ENCODE assay signal across 1 cellular context in the genomic region with DNA sequence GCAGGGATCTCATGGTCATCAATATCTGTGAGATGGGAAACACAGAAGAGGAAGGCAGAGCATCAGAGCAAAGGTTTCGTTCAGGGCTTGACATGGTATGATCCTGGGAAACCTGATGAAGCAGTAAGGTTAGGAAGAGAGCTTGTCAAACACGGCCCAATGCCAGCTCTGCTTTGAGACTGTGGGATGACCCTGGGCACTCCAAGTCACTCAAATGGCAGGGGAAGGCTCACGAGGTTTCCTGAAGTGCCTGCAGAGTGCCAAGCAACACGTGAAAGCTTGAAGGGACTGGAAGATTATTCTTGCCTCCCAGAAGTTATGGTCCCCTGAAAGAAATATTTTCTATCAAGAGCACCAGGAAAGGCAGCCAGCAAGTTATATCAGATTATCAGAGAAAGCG.
TF ChIP-seq lines count a peak whose summit lies in the region.

No MANE protein-coding gene starts in this region.

TF ChIP-seq in IMR-90, 13 proteins besides CTCF, POLR2A, EP300 and RAD21 (continued from another document):
- no peak for TF ChIP-seq BHLHE40 (IDR thresholded peaks at IDR 0.05; ENCODE audit: low read depth, low read length)
- TF ChIP-seq, protein P1, sequence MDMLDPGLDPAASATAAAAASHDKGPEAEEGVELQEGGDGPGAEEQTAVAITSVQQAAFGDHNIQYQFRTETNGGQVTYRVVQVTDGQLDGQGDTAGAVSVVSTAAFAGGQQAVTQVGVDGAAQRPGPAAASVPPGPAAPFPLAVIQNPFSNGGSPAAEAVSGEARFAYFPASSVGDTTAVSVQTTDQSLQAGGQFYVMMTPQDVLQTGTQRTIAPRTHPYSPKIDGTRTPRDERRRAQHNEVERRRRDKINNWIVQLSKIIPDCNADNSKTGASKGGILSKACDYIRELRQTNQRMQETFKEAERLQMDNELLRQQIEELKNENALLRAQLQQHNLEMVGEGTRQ (IDR thresholded peaks at IDR 0.05; ENCODE audit: low read depth, low read length), result no peak
- no peak for TF ChIP-seq NFE2L2 (IDR thresholded peaks at IDR 0.05; ENCODE audit: low read depth, low read length)
